In the genomic region with DNA sequence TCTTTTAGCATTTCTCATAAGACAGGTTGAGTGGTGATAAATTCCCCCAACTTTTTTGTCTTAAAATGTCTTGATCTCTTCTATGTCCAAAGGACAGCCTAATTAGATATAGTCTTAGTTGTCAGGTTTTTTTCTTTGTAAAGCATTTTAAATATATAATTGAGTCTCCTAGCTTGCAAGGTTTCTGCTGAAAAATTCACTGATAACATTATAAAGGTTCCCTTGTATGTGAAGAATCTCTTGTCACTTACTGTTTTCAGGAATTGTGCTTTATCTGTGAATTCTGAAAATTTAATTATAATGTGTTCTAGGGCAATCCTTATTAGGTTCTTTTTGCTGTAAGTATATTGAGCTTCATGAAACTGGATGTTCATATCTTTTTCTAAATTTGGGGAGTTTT, we compare ENCODE assay signal across 37 cellular contexts.
"Had no signal": no experiment of that assay in that cellular context is flagged by ENCODE, and none has a peak within 500 bp of the region (broad histone marks: within the 10 kb centered on the region; RNA-seq: fewer than 3 reads in every experiment).

No MANE protein-coding gene starts in this region.

- H3K4me3 ChIP-seq: adrenal gland, ascending aorta, body of pancreas, breast epithelium, cardiac muscle cell had no signal

- H3K27ac ChIP-seq: adrenal gland, ascending aorta, body of pancreas, brain microvascular endothelial cell, breast epithelium, cardiac muscle cell had no signal

- H3K4me3 Mint-ChIP-seq: activated naive CD4-positive, alpha-beta T cell treated with anti-CD3 and anti-CD28 coated beads for 36 hours; activated naive CD4-positive, alpha-beta T cell treated with anti-CD3 and anti-CD28 coated beads, Interleukin-2, amount 10 ng/mL, durations not matched to agents 7 days and 5 days; activated naive CD4-positive, alpha-beta T cell treated with anti-CD3 and anti-CD28 coated beads, Interleukin-2, amount 50 U/mL, for 24 hours; activated naive CD8-positive, alpha-beta T cell; activated naive CD8-positive, alpha-beta T cell treated with anti-CD3 and anti-CD28 coated beads for 36 hours; activated naive CD8-positive, alpha-beta T cell treated with anti-CD3 and anti-CD28 coated beads, Interleukin-2, amount 10 ng/mL, durations not matched to agents 7 days and 5 days; activated naive CD8-positive, alpha-beta T cell treated with anti-CD3 and anti-CD28 coated beads, Interleukin-2, amount 50 U/mL, for 24 hours; activated T-cell treated with anti-CD3 and anti-CD28 coated beads, Interleukin-2, amount 50 U/mL, for 24 hours; activated T-cell treated with anti-CD3 and anti-CD28 coated beads, Interleukin-2, amount 50 U/mL, for 4 hours; activated T-cell treated with anti-CD3 and anti-CD28 coated beads, Interleukin-2, amount 50 U/mL, for 72 hours; activated T-helper 1 cell treated with anti-CD3 and anti-CD28 coated beads, Interleukin-12 subunit alpha, Interleukin-12 subunit beta, Interleukin-2, Interleukin-4 antibody, amounts not matched to agents 30 ng/mL and 10 ng/mL and 1 ng/mL, durations not matched to agents 14 hours and 24 hours and 36 hours; activated T-helper 17 cell treated with anti-CD3 and anti-CD28 coated beads, Interleukin-2, amount 50 U/mL, for 72 hours; brain; central memory CD8-positive, alpha-beta T cell had no signal

- ATAC-seq: activated naive CD4-positive, alpha-beta T cell treated with anti-CD3 and anti-CD28 coated beads, Interleukin-2, amount 50 U/mL, for 72 hours; activated naive CD8-positive, alpha-beta T cell treated with anti-CD3 and anti-CD28 coated beads, Interleukin-2, amount 50 U/mL, for 24 hours; activated T-cell treated with anti-CD3 and anti-CD28 coated beads, Interleukin-2, amount 50 U/mL, for 4 hours; activated T-cell treated with anti-CD3 and anti-CD28 coated beads, Interleukin-2, amount 50 U/mL, for 72 hours; activated T-helper 17 cell treated with anti-CD3 and anti-CD28 coated beads, Interleukin-2, amount 50 U/mL, for 72 hours; body of pancreas had no signal

- H3K27ac Mint-ChIP-seq: activated naive CD4-positive, alpha-beta T cell treated with anti-CD3 and anti-CD28 coated beads for 36 hours; activated naive CD4-positive, alpha-beta T cell treated with anti-CD3 and anti-CD28 coated beads, Interleukin-2, amount 10 ng/mL, durations not matched to agents 7 days and 5 days; activated naive CD4-positive, alpha-beta T cell treated with anti-CD3 and anti-CD28 coated beads, Interleukin-2, amount 50 U/mL, for 24 hours; activated naive CD4-positive, alpha-beta T cell treated with anti-CD3 and anti-CD28 coated beads, Interleukin-2, amount 50 U/mL, for 72 hours; activated naive CD8-positive, alpha-beta T cell; activated naive CD8-positive, alpha-beta T cell treated with anti-CD3 and anti-CD28 coated beads for 36 hours; activated naive CD8-positive, alpha-beta T cell treated with anti-CD3 and anti-CD28 coated beads, Interleukin-2, amount 10 ng/mL, durations not matched to agents 7 days and 5 days; activated naive CD8-positive, alpha-beta T cell treated with anti-CD3 and anti-CD28 coated beads, Interleukin-2, amount 50 U/mL, for 24 hours; activated T-cell treated with anti-CD3 and anti-CD28 coated beads, Interleukin-2, amount 50 U/mL, for 24 hours; activated T-cell treated with anti-CD3 and anti-CD28 coated beads, Interleukin-2, amount 50 U/mL, for 72 hours; activated T-helper 1 cell treated with anti-CD3 and anti-CD28 coated beads, Interleukin-12 subunit alpha, Interleukin-12 subunit beta, Interleukin-2, Interleukin-4 antibody, amounts not matched to agents 30 ng/mL and 10 ng/mL and 1 ng/mL, durations not matched to agents 14 hours and 24 hours and 36 hours; activated T-helper 17 cell treated with anti-CD3 and anti-CD28 coated beads, Interleukin-2, amount 50 U/mL, for 72 hours; activated T-helper 2 cell treated with anti-CD3 and anti-CD28 coated beads, Interferon-gamma antibody, Interleukin-2, Interleukin-4, amounts not matched to agents 10 μg/mL and 5 μg/mL and 100 μg/mL, durations not matched to agents 14 hours and 24 hours and 36 hours; brain had no signal

- DNase-seq: activated effector memory CD4-positive, alpha-beta T cell treated with anti-CD3 and anti-CD28 coated beads, Interleukin-2, amount 50 U/mL, for 16 hours; activated effector memory CD4-positive, alpha-beta T cell treated with Interleukin-2 at 50 U/mL for 16 hours; activated gamma-delta T cell; activated gamma-delta T cell treated with Interleukin-2 at 50 U/mL for 16 hours; activated naive CD4-positive, alpha-beta T cell; activated naive CD4-positive, alpha-beta T cell treated with anti-CD3 and anti-CD28 coated beads for 36 hours; activated naive CD4-positive, alpha-beta T cell treated with anti-CD3 and anti-CD28 coated beads, Interleukin-2, amount 10 ng/mL, durations not matched to agents 7 days and 5 days; activated naive CD4-positive, alpha-beta T cell treated with anti-CD3 and anti-CD28 coated beads, Interleukin-2, amount 50 U/mL, for 16 hours; activated naive CD4-positive, alpha-beta T cell treated with Interleukin-2 at 50 U/mL for 16 hours; activated naive CD8-positive, alpha-beta T cell treated with anti-CD3 and anti-CD28 coated beads for 36 hours; activated naive CD8-positive, alpha-beta T cell treated with anti-CD3 and anti-CD28 coated beads, Interleukin-2, amount 10 ng/mL, durations not matched to agents 7 days and 5 days; activated naive CD8-positive, alpha-beta T cell treated with anti-CD3 and anti-CD28 coated beads, Interleukin-2, amount 50 U/mL, for 24 hours; activated T-cell treated with anti-CD3 and anti-CD28 coated beads, Interleukin-2, amount 50 U/mL, for 24 hours; activated T-cell treated with anti-CD3 and anti-CD28 coated beads, Interleukin-2, amount 50 U/mL, for 4 hours; activated T-cell treated with anti-CD3 and anti-CD28 coated beads, Interleukin-2, amount 50 U/mL, for 48 hours; activated T-cell treated with anti-CD3 and anti-CD28 coated beads, Interleukin-2, amount 50 U/mL, for 72 hours; adrenal gland; amniotic stem cell; amygdala; anterior cingulate cortex; aorta; body of pancreas; brain microvascular endothelial cell; caudate nucleus; central memory CD4-positive, alpha-beta T cell; cerebellar nuclear complex had no signal

- H3K36me3 Mint-ChIP-seq: activated naive CD4-positive, alpha-beta T cell treated with anti-CD3 and anti-CD28 coated beads, Interleukin-2, amount 10 ng/mL, durations not matched to agents 7 days and 5 days; activated naive CD8-positive, alpha-beta T cell; activated naive CD8-positive, alpha-beta T cell treated with anti-CD3 and anti-CD28 coated beads, Interleukin-2, amount 10 ng/mL, durations not matched to agents 7 days and 5 days had no signal

- H3K4me1 Mint-ChIP-seq: activated naive CD4-positive, alpha-beta T cell treated with anti-CD3 and anti-CD28 coated beads, Interleukin-2, amount 10 ng/mL, durations not matched to agents 7 days and 5 days; activated naive CD4-positive, alpha-beta T cell treated with anti-CD3 and anti-CD28 coated beads, Interleukin-2, amount 50 U/mL, for 24 hours; activated naive CD8-positive, alpha-beta T cell treated with anti-CD3 and anti-CD28 coated beads for 36 hours; activated naive CD8-positive, alpha-beta T cell treated with anti-CD3 and anti-CD28 coated beads, Interleukin-2, amount 10 ng/mL, durations not matched to agents 7 days and 5 days; activated naive CD8-positive, alpha-beta T cell treated with anti-CD3 and anti-CD28 coated beads, Interleukin-2, amount 50 U/mL, for 24 hours; activated T-helper 17 cell treated with anti-CD3 and anti-CD28 coated beads, Interleukin-2, amount 50 U/mL, for 72 hours; brain; central memory CD8-positive, alpha-beta T cell had no signal

- H3K36me3 ChIP-seq: adrenal gland, ascending aorta, brain microvascular endothelial cell, breast epithelium, cardiac muscle cell had no signal

- H3K27me3 Mint-ChIP-seq: brain had no signal

- H3K4me1 ChIP-seq: adrenal gland, ascending aorta, body of pancreas, breast epithelium had no signal

- H3K9me3 ChIP-seq: body of pancreas had no signal
